Comparison of ENCODE assay signal across 18 cellular contexts in the genomic region with DNA sequence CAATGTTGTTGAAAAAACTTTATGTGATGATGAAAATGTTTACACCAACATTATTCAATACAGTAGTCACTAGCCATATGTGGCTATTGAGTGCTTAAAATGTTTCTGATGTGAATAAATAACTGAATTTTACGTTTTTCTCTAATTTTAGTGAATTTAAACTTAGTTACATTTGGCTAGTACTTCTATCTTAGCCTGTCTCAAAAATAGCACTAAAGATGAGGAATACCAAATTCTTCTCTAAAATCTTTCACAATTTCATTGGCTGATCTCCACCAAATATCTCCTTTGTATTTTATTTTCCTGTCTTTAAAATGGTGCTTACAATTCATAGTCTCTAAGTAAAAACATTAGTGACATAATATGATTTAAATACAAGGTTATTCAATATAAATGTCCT.
DNase-seq lines count a peak whose midpoint lies in the region; ATAC-seq, FAIRE-seq and TF ChIP-seq lines count a peak whose summit lies in the region.
"Had no signal": no experiment of that assay in that cellular context is flagged by ENCODE, and none has a peak within 500 bp of the region (broad histone marks: within the 10 kb centered on the region; RNA-seq: fewer than 3 reads in every experiment).

No MANE protein-coding gene starts in this region.

- no TSS peak for BruUV-seq in MCF 10A (replicated peaks; lab: Mats Ljungman, UMichigan)

- no peak for ATAC-seq in GM18520 (IDR thresholded peaks at IDR 0.05; ENCODE audit: unreplicated experiment)
- ATAC-seq: GM23338, Panc1 had no signal

- TF ChIP-seq CTCF in MCF 10A (IDR thresholded peaks at IDR 0.05; ENCODE audit: unreplicated experiment) (no peak), breast epithelium (IDR thresholded peaks at IDR 0.05) (no peak), chondrocyte (IDR thresholded peaks at IDR 0.05) (no peak), kidney (IDR thresholded peaks at IDR 0.05; ENCODE audit: borderline replicate concordance, extremely low read depth, insufficient read depth) (no peak)

- no peaks in the 10 kb centered on the region for H3K27me3 Mint-ChIP-seq in MCF 10A (ENCODE audit: insufficient read depth, unreplicated experiment)
- no peaks in the 10 kb centered on the region for H3K27me3 Mint-ChIP-seq in chondrocyte (ENCODE audit: low read depth)

- H3K4me3 ChIP-seq in breast epithelium (no peak overlapping the region), kidney (ENCODE audit: low read length in 2 of 2) (no peak overlapping the region)
- H3K4me3 ChIP-seq: GM23338 had no signal

- H3K27me3 ChIP-seq in breast epithelium, result no peaks in the 10 kb centered on the region

- intact Hi-C loops in MCF 10A (cut with micrococcal nuclease) (no loop called here), breast epithelium (cut with DNase I; ENCODE audit: low total_unique reads) (no loop called here), kidney (cut with DNase I) (no loop called here), head of caudate nucleus (cut with DNase I) (no loop called here)

- H3K4me3 Mint-ChIP-seq in MCF 10A (ENCODE audit: unreplicated experiment) (no peak overlapping the region), chondrocyte (ENCODE audit: unreplicated experiment) (no peak overlapping the region)
- H3K4me3 Mint-ChIP-seq: CD14-positive monocyte, GM23338 had no signal

- no peak for TF ChIP-seq POLR2A in breast epithelium (IDR thresholded peaks at IDR 0.05)

- H3K36me3 Mint-ChIP-seq in MCF 10A (ENCODE audit: insufficient read depth, unreplicated experiment), result no peaks in the 10 kb centered on the region
- H3K36me3 Mint-ChIP-seq in chondrocyte (ENCODE audit: low read depth), result no peaks in the 10 kb centered on the region
- H3K36me3 Mint-ChIP-seq: CD14-positive monocyte had no signal

- FAIRE-seq in kidney (lab: Jason Lieb, UNC), result peak; percentile 30
- FAIRE-seq: GM19239 had no signal

- H3K27ac ChIP-seq in breast epithelium (no peak overlapping the region), kidney (ENCODE audit: low read depth in 2 of 2, low read length in 2 of 2) (no peak overlapping the region)

- H3K9ac ChIP-seq in kidney (ENCODE audit: low read length in 2 of 2), result no peak overlapping the region

- POLR2A ChIA-PET in MCF 10A (lab: Yijun Ruan, JAX), result no interaction called here

- peaks cover 18% of the 10 kb centered on the region for H3K4me1 Mint-ChIP-seq in MCF 10A (ENCODE audit: insufficient read depth, unreplicated experiment)
- H3K4me1 Mint-ChIP-seq in chondrocyte (ENCODE audit: low read depth), result peaks cover 29% of the 10 kb centered on the region
- H3K4me1 Mint-ChIP-seq: CD14-positive monocyte, GM23338 had no signal

- H3K9me3 ChIP-seq in breast epithelium, result no peaks in the 10 kb centered on the region
- no peaks in the 10 kb centered on the region for H3K9me3 ChIP-seq in kidney (ENCODE audit: control insufficient read depth in 1 of 2, low read length in 2 of 2)
- H3K9me3 ChIP-seq: Caco-2 had no signal

- CTCF ChIA-PET in MCF 10A (lab: Yijun Ruan, JAX), result no interaction called here

- no peaks in the 10 kb centered on the region for H3K36me3 ChIP-seq in breast epithelium
- H3K36me3 ChIP-seq in kidney (ENCODE audit: control insufficient read depth in 1 of 2, insufficient read depth in 2 of 2, low read length in 2 of 2), result no peaks in the 10 kb centered on the region

- DNase-seq in MCF 10A (ENCODE audit: unreplicated experiment) (no peak), breast epithelium (ENCODE audit: low spot score in 2 of 2) (no peak), chondrocyte (ENCODE audit: low spot score) (no peak), kidney (no peak), head of caudate nucleus (no peak), hypothalamus (lab: John Stamatoyannopoulos, UW) (no peak), AG20443 (ENCODE audit: low spot score) (no peak)
- DNase-seq: Caco-2, NCI-H1048, NCI-H1694 treated with DMSO at 0.1 percent for 48 hours, NCI-H446, NCI-H748 treated with DMSO at 0.1 percent for 48 hours, Right ventricle myocardium superior had no signal

- H3K27ac Mint-ChIP-seq in MCF 10A (ENCODE audit: low read depth, unreplicated experiment) (peak overlapping the region; percentile 41), chondrocyte (ENCODE audit: unreplicated experiment) (peak overlapping the region; percentile 81)
- H3K27ac Mint-ChIP-seq: CD14-positive monocyte, GM23338 had no signal

- H3K9me3 Mint-ChIP-seq in MCF 10A (ENCODE audit: unreplicated experiment) (no peaks in the 10 kb centered on the region), chondrocyte (ENCODE audit: low read depth) (no peaks in the 10 kb centered on the region)
- H3K9me3 Mint-ChIP-seq: GM23338 had no signal

- H3K4me1 ChIP-seq in breast epithelium (no peaks in the 10 kb centered on the region), kidney (ENCODE audit: control insufficient read depth in 1 of 2, insufficient read depth in 1 of 2, low read depth in 1 of 2, low read length in 2 of 2) (no peaks in the 10 kb centered on the region)
- H3K4me1 ChIP-seq: Caco-2 had no signal
